37 cellular contexts compared by ENCODE assay signal in genomic region chr5:145711417-145711816, GRCh38.
"Had no signal": no experiment of that assay in that cellular context is flagged by ENCODE, and none has a peak within 500 bp of the region (broad histone marks: within the 10 kb centered on the region; RNA-seq: fewer than 3 reads in every experiment).

No MANE protein-coding gene starts in this region.

- H3K27me3 ChIP-seq: adrenal gland, body of pancreas, brain microvascular endothelial cell, breast epithelium had no signal

- H3K4me1 Mint-ChIP-seq: activated B cell treated with CpG ODN at 0.5 μM for 24 hours; activated CD4-positive, alpha-beta T cell treated with anti-CD3 and anti-CD28 coated beads, Interleukin-2, amount 10 ng/mL, durations not matched to agents 24 days and 14 days; activated naive CD8-positive, alpha-beta T cell treated with anti-CD3 and anti-CD28 coated beads for 36 hours; activated T-helper 17 cell treated with anti-CD3 and anti-CD28 coated beads, Interleukin-2, amount 50 U/mL, for 72 hours had no signal

- H3K27ac ChIP-seq: adrenal gland, brain microvascular endothelial cell, breast epithelium, VCaP had no signal

- DNase-seq: activated B cell treated with CpG ODN at 0.5 μM for 24 hours; activated CD4-positive, alpha-beta memory T cell treated with anti-CD3 and anti-CD28 coated beads for 36 hours; activated CD4-positive, alpha-beta T cell treated with anti-CD3 and anti-CD28 coated beads for 4 hours; activated CD4-positive, alpha-beta T cell treated with anti-CD3 and anti-CD28 coated beads, Interleukin-2, amount 10 ng/mL, durations not matched to agents 24 days and 14 days; activated CD4-positive, alpha-beta T cell treated with anti-CD3 and anti-CD28 coated beads, Interleukin-2, amount 50 U/mL, for 1 hour; activated CD4-positive, alpha-beta T cell treated with anti-CD3 and anti-CD28 coated beads, Interleukin-2, amount 50 U/mL, for 4 hours; activated CD4-positive, CD25-positive, alpha-beta regulatory T cell treated with anti-CD3 and anti-CD28 coated beads, Interleukin-2, amount 50 U/mL, for 72 hours; activated CD8-positive, alpha-beta memory T cell treated with anti-CD3 and anti-CD28 coated beads, Interleukin-2, amount 50 U/mL, for 4 hours; activated CD8-positive, alpha-beta T cell treated with anti-CD3 and anti-CD28 coated beads for 36 hours; activated effector memory CD4-positive, alpha-beta T cell treated with anti-CD3 and anti-CD28 coated beads, Interleukin-2, amount 50 U/mL, for 16 hours; activated gamma-delta T cell treated with Interleukin-2 at 50 U/mL for 16 hours; activated naive CD4-positive, alpha-beta T cell; activated naive CD4-positive, alpha-beta T cell treated with anti-CD3 and anti-CD28 coated beads for 36 hours; activated naive CD4-positive, alpha-beta T cell treated with anti-CD3 and anti-CD28 coated beads, Interleukin-2, amount 50 U/mL, for 16 hours; activated naive CD8-positive, alpha-beta T cell treated with anti-CD3 and anti-CD28 coated beads for 36 hours; activated T-cell treated with anti-CD3 and anti-CD28 coated beads for 4 hours; activated T-cell treated with anti-CD3 and anti-CD28 coated beads, Interleukin-2, amount 50 U/mL, for 1 hour; activated T-cell treated with anti-CD3 and anti-CD28 coated beads, Interleukin-2, amount 50 U/mL, for 4 hours; activated T-cell treated with anti-CD3 and anti-CD28 coated beads, Interleukin-2, amount 50 U/mL, for 72 hours; adrenal gland; amniotic stem cell; aorta; brain microvascular endothelial cell; central memory CD4-positive, alpha-beta T cell; T-helper 1 cell; T-helper 2 cell; T-helper 9 cell had no signal

- H3K9me3 ChIP-seq: adrenal gland, body of pancreas, breast epithelium had no signal

- H3K36me3 ChIP-seq: adrenal gland, brain microvascular endothelial cell, breast epithelium had no signal

- ATAC-seq: activated CD8-positive, alpha-beta T cell treated with anti-CD3 and anti-CD28 coated beads for 36 hours; activated naive CD4-positive, alpha-beta T cell treated with anti-CD3 and anti-CD28 coated beads, Interleukin-2, amount 50 U/mL, for 72 hours; activated T-cell treated with anti-CD3 and anti-CD28 coated beads, Interleukin-2, amount 50 U/mL, for 4 hours; activated T-cell treated with anti-CD3 and anti-CD28 coated beads, Interleukin-2, amount 50 U/mL, for 72 hours; activated T-helper 17 cell treated with anti-CD3 and anti-CD28 coated beads, Interleukin-2, amount 50 U/mL, for 72 hours had no signal

- H3K4me1 ChIP-seq: adrenal gland, breast epithelium had no signal

- FAIRE-seq: astrocyte, TTC549 had no signal

- H3K27ac Mint-ChIP-seq: activated B cell treated with CpG ODN at 0.5 μM for 24 hours; activated CD4-positive, alpha-beta memory T cell treated with anti-CD3 and anti-CD28 coated beads for 36 hours; activated CD4-positive, alpha-beta T cell treated with anti-CD3 and anti-CD28 coated beads, Interleukin-2, amount 10 ng/mL, durations not matched to agents 24 days and 14 days; activated CD8-positive, alpha-beta T cell treated with anti-CD3 and anti-CD28 coated beads for 36 hours; activated naive CD4-positive, alpha-beta T cell treated with anti-CD3 and anti-CD28 coated beads for 36 hours; activated naive CD4-positive, alpha-beta T cell treated with anti-CD3 and anti-CD28 coated beads, Interleukin-2, amount 50 U/mL, for 72 hours; activated naive CD8-positive, alpha-beta T cell treated with anti-CD3 and anti-CD28 coated beads for 36 hours; activated T-cell treated with anti-CD3 and anti-CD28 coated beads, Interleukin-2, amount 50 U/mL, for 72 hours; activated T-helper 1 cell treated with anti-CD3 and anti-CD28 coated beads, Interleukin-12 subunit alpha, Interleukin-12 subunit beta, Interleukin-2, Interleukin-4 antibody, amounts not matched to agents 30 ng/mL and 10 ng/mL and 1 ng/mL, durations not matched to agents 14 hours and 24 hours and 36 hours; activated T-helper 17 cell treated with anti-CD3 and anti-CD28 coated beads, Interleukin-2, amount 50 U/mL, for 72 hours; T-helper 1 cell treated with Interleukin-12 subunit alpha and Interleukin-12 subunit beta and Interleukin-4 antibody, amounts not matched to agents 30 μg/mL and 1 μg/mL, for 36 hours; T-helper 2 cell treated with Interferon-gamma antibody and Interleukin-4, amounts not matched to agents 5 μg/mL and 100 μg/mL, for 36 hours had no signal

- H3K4me3 Mint-ChIP-seq: activated B cell treated with CpG ODN at 0.5 μM for 24 hours; activated CD4-positive, alpha-beta memory T cell treated with anti-CD3 and anti-CD28 coated beads for 36 hours; activated CD4-positive, alpha-beta T cell treated with anti-CD3 and anti-CD28 coated beads, Interleukin-2, amount 10 ng/mL, durations not matched to agents 24 days and 14 days; activated CD8-positive, alpha-beta T cell treated with anti-CD3 and anti-CD28 coated beads for 36 hours; activated naive CD4-positive, alpha-beta T cell treated with anti-CD3 and anti-CD28 coated beads for 36 hours; activated naive CD8-positive, alpha-beta T cell treated with anti-CD3 and anti-CD28 coated beads for 36 hours; activated T-cell treated with anti-CD3 and anti-CD28 coated beads, Interleukin-2, amount 50 U/mL, for 4 hours; activated T-cell treated with anti-CD3 and anti-CD28 coated beads, Interleukin-2, amount 50 U/mL, for 72 hours; activated T-helper 1 cell treated with anti-CD3 and anti-CD28 coated beads, Interleukin-12 subunit alpha, Interleukin-12 subunit beta, Interleukin-2, Interleukin-4 antibody, amounts not matched to agents 30 ng/mL and 10 ng/mL and 1 ng/mL, durations not matched to agents 14 hours and 24 hours and 36 hours; activated T-helper 17 cell treated with anti-CD3 and anti-CD28 coated beads, Interleukin-2, amount 50 U/mL, for 72 hours; T-helper 1 cell treated with Interleukin-12 subunit alpha and Interleukin-12 subunit beta and Interleukin-4 antibody, amounts not matched to agents 30 μg/mL and 1 μg/mL, for 36 hours; T-helper 2 cell treated with Interferon-gamma antibody and Interleukin-4, amounts not matched to agents 5 μg/mL and 100 μg/mL, for 36 hours had no signal

- H3K9me3 Mint-ChIP-seq: activated B cell treated with CpG ODN at 0.5 μM for 24 hours; activated CD4-positive, alpha-beta memory T cell treated with anti-CD3 and anti-CD28 coated beads for 36 hours; activated CD4-positive, alpha-beta T cell treated with anti-CD3 and anti-CD28 coated beads, Interleukin-2, amount 10 ng/mL, durations not matched to agents 24 days and 14 days; activated CD8-positive, alpha-beta T cell treated with anti-CD3 and anti-CD28 coated beads for 36 hours; activated naive CD4-positive, alpha-beta T cell treated with anti-CD3 and anti-CD28 coated beads for 36 hours; activated naive CD4-positive, alpha-beta T cell treated with anti-CD3 and anti-CD28 coated beads, Interleukin-2, amount 50 U/mL, for 72 hours; activated naive CD8-positive, alpha-beta T cell treated with anti-CD3 and anti-CD28 coated beads for 36 hours; activated T-cell treated with anti-CD3 and anti-CD28 coated beads, Interleukin-2, amount 50 U/mL, for 4 hours; activated T-cell treated with anti-CD3 and anti-CD28 coated beads, Interleukin-2, amount 50 U/mL, for 72 hours; activated T-helper 1 cell treated with anti-CD3 and anti-CD28 coated beads, Interleukin-12 subunit alpha, Interleukin-12 subunit beta, Interleukin-2, Interleukin-4 antibody, amounts not matched to agents 30 ng/mL and 10 ng/mL and 1 ng/mL, durations not matched to agents 14 hours and 24 hours and 36 hours; activated T-helper 17 cell treated with anti-CD3 and anti-CD28 coated beads, Interleukin-2, amount 50 U/mL, for 72 hours; T-helper 1 cell treated with Interleukin-12 subunit alpha and Interleukin-12 subunit beta and Interleukin-4 antibody, amounts not matched to agents 30 μg/mL and 1 μg/mL, for 36 hours; T-helper 2 cell treated with Interferon-gamma antibody and Interleukin-4, amounts not matched to agents 5 μg/mL and 100 μg/mL, for 36 hours had no signal

- H3K4me3 ChIP-seq: adrenal gland, body of pancreas, breast epithelium had no signal

- H3K27me3 Mint-ChIP-seq: activated B cell treated with CpG ODN at 0.5 μM for 24 hours; activated CD4-positive, alpha-beta memory T cell treated with anti-CD3 and anti-CD28 coated beads for 36 hours; activated CD4-positive, alpha-beta T cell treated with anti-CD3 and anti-CD28 coated beads, Interleukin-2, amount 10 ng/mL, durations not matched to agents 24 days and 14 days; activated CD8-positive, alpha-beta T cell treated with anti-CD3 and anti-CD28 coated beads for 36 hours; activated naive CD8-positive, alpha-beta T cell treated with anti-CD3 and anti-CD28 coated beads for 36 hours; activated T-helper 17 cell treated with anti-CD3 and anti-CD28 coated beads, Interleukin-2, amount 50 U/mL, for 72 hours had no signal

- H3K36me3 Mint-ChIP-seq: activated CD4-positive, alpha-beta memory T cell treated with anti-CD3 and anti-CD28 coated beads for 36 hours; activated naive CD4-positive, alpha-beta T cell treated with anti-CD3 and anti-CD28 coated beads, Interleukin-2, amount 50 U/mL, for 72 hours; activated naive CD8-positive, alpha-beta T cell treated with anti-CD3 and anti-CD28 coated beads for 36 hours had no signal
